In the genomic region with DNA sequence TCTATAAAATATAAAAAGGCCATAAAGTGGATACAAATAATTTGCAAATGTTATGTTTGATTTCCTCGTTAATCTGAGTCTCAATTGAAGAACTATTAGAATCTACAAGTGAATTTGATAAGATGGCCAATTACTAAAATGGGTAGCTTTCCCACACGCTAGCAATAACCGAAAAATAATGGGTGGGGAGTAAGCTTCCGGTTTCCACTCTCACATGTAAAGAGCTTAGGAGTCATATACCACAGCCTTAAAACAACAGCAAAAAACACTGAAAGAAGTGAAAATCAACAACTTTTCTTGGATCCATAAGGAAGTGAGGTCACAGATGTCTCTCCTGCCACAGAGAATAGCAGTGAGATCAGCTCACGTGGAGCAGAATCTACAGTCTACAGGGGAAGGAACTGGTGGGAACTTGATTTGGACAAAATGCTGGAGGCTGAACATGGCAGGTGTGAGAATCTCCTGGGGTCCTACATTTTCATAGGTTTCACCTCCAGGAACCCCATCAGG, we compare ENCODE assay signal across 12 cellular contexts. TPM values are rescaled to one million over a fixed set of nuclear protein-coding genes. Genes with fewer than 3 reads are reported as not detected.
DNase-seq lines count a peak whose midpoint lies in the region; ATAC-seq lines count a peak whose summit lies in the region.
"Had no signal": no experiment of that assay in that cellular context is flagged by ENCODE, and none has a peak within 500 bp of the region (broad histone marks: within the 10 kb centered on the region; RNA-seq: fewer than 3 reads in every experiment).

No MANE protein-coding gene starts in this region.

- H3K9me3 Mint-ChIP-seq in activated naive CD4-positive, alpha-beta T cell treated with anti-CD3 and anti-CD28 coated beads, Interleukin-2, amount 10 ng/mL, durations not matched to agents 7 days and 5 days = no peaks in the 10 kb centered on the region
- H3K9me3 Mint-ChIP-seq in T-cell = no peaks in the 10 kb centered on the region
- no peaks in the 10 kb centered on the region for H3K9me3 Mint-ChIP-seq in effector memory CD8-positive, alpha-beta T cell
- peaks cover 0 to 17% of the 10 kb centered on the region in 2 donors for H3K9me3 Mint-ChIP-seq in stimulated activated naive CD8-positive, alpha-beta T cell treated with anti-CD3 and anti-CD28 coated beads, Interleukin-15, amount 100 ng/mL, for 72 hours

- no peak for ATAC-seq in T-cell (replicated peaks in 1 of 4)
- no peak for ATAC-seq in effector memory CD8-positive, alpha-beta T cell (replicated peaks)
- ATAC-seq in stimulated activated naive CD8-positive, alpha-beta T cell treated with anti-CD3 and anti-CD28 coated beads, Interleukin-15, amount 100 ng/mL, for 72 hours = no peak
- ATAC-seq in GM19035 (IDR thresholded peaks at IDR 0.05; ENCODE audit: unreplicated experiment) = no peak

- H3K4me3 Mint-ChIP-seq in activated naive CD4-positive, alpha-beta T cell treated with anti-CD3 and anti-CD28 coated beads, Interleukin-2, amount 10 ng/mL, durations not matched to agents 7 days and 5 days = peak overlapping the region; percentile 78
- peak overlapping the region; percentile 55 to 86 (median 79) for H3K4me3 Mint-ChIP-seq in T-cell
- peak overlapping the region; percentile 79 to 84 for H3K4me3 Mint-ChIP-seq in effector memory CD8-positive, alpha-beta T cell
- peak overlapping the region; percentile 81 to 85 for H3K4me3 Mint-ChIP-seq in stimulated activated naive CD8-positive, alpha-beta T cell treated with anti-CD3 and anti-CD28 coated beads, Interleukin-15, amount 100 ng/mL, for 72 hours

- POLR2A ChIA-PET in T-cell (lab: Charles Lee) = interaction anchor here in 1 of 2 donors (1.3 kb wide), 1 partner anchor 19 kb away, joined by 4 read pairs; a partner anchor contains a TSS

- CTCF ChIA-PET in activated naive CD4-positive, alpha-beta T cell treated with anti-CD3 and anti-CD28 coated beads, Interleukin-2, amount 10 ng/mL, durations not matched to agents 7 days and 5 days (lab: Charles Lee) = interaction anchor here (1.1 kb wide), 2 partner anchors 20 to 259 kb away, joined by 3 read pairs; a partner anchor contains a TSS
- CTCF ChIA-PET in T-cell (lab: Charles Lee) = no interaction called here

- no peaks in the 10 kb centered on the region for H3K27me3 Mint-ChIP-seq in activated naive CD4-positive, alpha-beta T cell treated with anti-CD3 and anti-CD28 coated beads, Interleukin-2, amount 10 ng/mL, durations not matched to agents 7 days and 5 days
- H3K27me3 Mint-ChIP-seq in T-cell = no peaks in the 10 kb centered on the region
- H3K27me3 Mint-ChIP-seq in effector memory CD8-positive, alpha-beta T cell = no peaks in the 10 kb centered on the region
- no peaks in the 10 kb centered on the region for H3K27me3 Mint-ChIP-seq in stimulated activated naive CD8-positive, alpha-beta T cell treated with anti-CD3 and anti-CD28 coated beads, Interleukin-15, amount 100 ng/mL, for 72 hours

- H3K27ac Mint-ChIP-seq in activated naive CD4-positive, alpha-beta T cell treated with anti-CD3 and anti-CD28 coated beads, Interleukin-2, amount 10 ng/mL, durations not matched to agents 7 days and 5 days = peak overlapping the region; percentile 97
- peak overlapping the region; percentile 95 for H3K27ac Mint-ChIP-seq in T-cell
- no peak overlapping the region for H3K27ac Mint-ChIP-seq in effector memory CD8-positive, alpha-beta T cell
- H3K27ac Mint-ChIP-seq in stimulated activated naive CD8-positive, alpha-beta T cell treated with anti-CD3 and anti-CD28 coated beads, Interleukin-15, amount 100 ng/mL, for 72 hours = peak overlapping the region in 1 of 2 donors; percentile 91

- peaks cover 39% of the 10 kb centered on the region for H3K4me1 Mint-ChIP-seq in activated naive CD4-positive, alpha-beta T cell treated with anti-CD3 and anti-CD28 coated beads, Interleukin-2, amount 10 ng/mL, durations not matched to agents 7 days and 5 days
- H3K4me1 Mint-ChIP-seq in T-cell = peaks cover 31 to 52% (median 34%) of the 10 kb centered on the region in 3 donors
- peaks cover 27 to 32% of the 10 kb centered on the region in 2 donors for H3K4me1 Mint-ChIP-seq in effector memory CD8-positive, alpha-beta T cell (ENCODE audit: low read depth in 2 of 2)
- H3K4me1 Mint-ChIP-seq in stimulated activated naive CD8-positive, alpha-beta T cell treated with anti-CD3 and anti-CD28 coated beads, Interleukin-15, amount 100 ng/mL, for 72 hours = peaks cover 60% of the 10 kb centered on the region

- H3K36me3 Mint-ChIP-seq in activated naive CD4-positive, alpha-beta T cell treated with anti-CD3 and anti-CD28 coated beads, Interleukin-2, amount 10 ng/mL, durations not matched to agents 7 days and 5 days = peaks cover 19% of the 10 kb centered on the region
- H3K36me3 Mint-ChIP-seq in T-cell = peaks cover 11% of the 10 kb centered on the region
- peaks cover 3% of the 10 kb centered on the region for H3K36me3 Mint-ChIP-seq in effector memory CD8-positive, alpha-beta T cell (ENCODE audit: insufficient read depth)

- no peak for DNase-seq in activated naive CD4-positive, alpha-beta T cell treated with anti-CD3 and anti-CD28 coated beads, Interleukin-2, amount 10 ng/mL, durations not matched to agents 7 days and 5 days
- no peak for DNase-seq in activated naive CD4-positive, alpha-beta T cell treated with anti-CD3 and anti-CD28 coated beads, Interleukin-2, amount 50 U/mL, for 16 hours
- DNase-seq in T-cell (no peak), DMS114 treated with DMSO at 0.1 percent for 48 hours (lab: John Stamatoyannopoulos, UW; ENCODE audit: unreplicated experiment) (no peak), NCI-H1417 (lab: John Stamatoyannopoulos, UW) (no peak)
- no peak for DNase-seq in effector memory CD8-positive, alpha-beta T cell
- no peak for DNase-seq in stimulated activated naive CD8-positive, alpha-beta T cell treated with anti-CD3 and anti-CD28 coated beads, Interleukin-15, amount 100 ng/mL, for 72 hours
- DNase-seq: EL; NCI-H1105; stimulated activated CD4-positive, alpha-beta T cell treated with anti-CD3 and anti-CD28 coated beads, Interleukin-1b, Interleukin-23, amount 100 ng/mL, for 48 hours; T1000 had no signal

RNA-seq across cellular contexts. Expression of a gene that starts 18.6 kb away (rescaled TPM):
- total RNA-seq in T-cell = 10 to 100 TPM; 27.3 to 34.5 (median 29.7) TPM

RNA-seq across cellular contexts. Expression of a gene that starts 19.1 kb away (rescaled TPM):
- total RNA-seq in T-cell = 100 to 1,000 TPM in 4 of 5 donors, 10 to 100 TPM in 1; 98.4 to 127 (median 108) TPM

RNA-seq across cellular contexts. Expression of a gene that starts 59.8 kb away (rescaled TPM):
- total RNA-seq in T-cell = under 1 TPM in 3 of 5 donors, not detected in 2; 0.20 to 0.89 (median 0.35) TPM

Comparison
In these comparisons a context has a peak if more than half of its experiments do, and no peak if none do; other contexts are left out.
1. H3K27ac Mint-ChIP-seq: peak in activated naive CD4-positive, alpha-beta T cell treated with anti-CD3 and anti-CD28 coated beads, Interleukin-2, amount 10 ng/mL, durations not matched to agents 7 days and 5 days (single experiment) and T-cell (2 of 2); none in effector memory CD8-positive, alpha-beta T cell (0 of 2).
2. Peak in every context shown above with its lines, with median percentiles within 50 percentile points of each other: H3K4me3 Mint-ChIP-seq.